ENCODE assay signal across 1 cellular context in genomic region chr2:181891966-181892794, GRCh38.
TF ChIP-seq lines count a peak whose summit lies in the region.

No MANE protein-coding gene starts in this region.

TF ChIP-seq in HepG2, 621 proteins besides CTCF, POLR2A, EP300 and RAD21 (continued from another document and continues in another):
- TF ChIP-seq IRF1 (CRISPR knock-in tag; IDR thresholded peaks at IDR 0.05; ENCODE audit: low read depth) = peak; percentile 83; the same call in 1 of the 2 replicates
- peak; percentile 86; the same call in 1 of the 2 replicates for TF ChIP-seq ZNF567 (CRISPR knock-in tag; IDR thresholded peaks at IDR 0.05; ENCODE audit: borderline replicate concordance)
- peak; percentile 89 for TF ChIP-seq AKAP8 (CRISPR knock-in tag; IDR thresholded peaks at IDR 0.05)
- peak; percentile 77; the same call in 1 of the 2 replicates for TF ChIP-seq E2F2 (CRISPR knock-in tag; IDR thresholded peaks at IDR 0.05; ENCODE audit: borderline replicate concordance)
- TF ChIP-seq ZNF678 (CRISPR knock-in tag; IDR thresholded peaks at IDR 0.05) = peak; percentile 98
- TF ChIP-seq, protein P1, sequence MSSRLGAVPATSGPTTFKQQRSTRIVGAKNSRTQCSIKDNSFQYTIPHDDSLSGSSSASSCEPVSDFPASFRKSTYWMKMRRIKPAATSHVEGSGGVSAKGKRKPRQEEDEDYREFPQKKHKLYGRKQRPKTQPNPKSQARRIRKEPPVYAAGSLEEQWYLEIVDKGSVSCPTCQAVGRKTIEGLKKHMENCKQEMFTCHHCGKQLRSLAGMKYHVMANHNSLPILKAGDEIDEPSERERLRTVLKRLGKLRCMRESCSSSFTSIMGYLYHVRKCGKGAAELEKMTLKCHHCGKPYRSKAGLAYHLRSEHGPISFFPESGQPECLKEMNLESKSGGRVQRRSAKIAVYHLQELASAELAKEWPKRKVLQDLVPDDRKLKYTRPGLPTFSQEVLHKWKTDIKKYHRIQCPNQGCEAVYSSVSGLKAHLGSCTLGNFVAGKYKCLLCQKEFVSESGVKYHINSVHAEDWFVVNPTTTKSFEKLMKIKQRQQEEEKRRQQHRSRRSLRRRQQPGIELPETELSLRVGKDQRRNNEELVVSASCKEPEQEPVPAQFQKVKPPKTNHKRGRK (CRISPR knock-in tag; IDR thresholded peaks at IDR 0.05) = peak; percentile 86
- no peak; the same call in 1 of the 2 replicates for TF ChIP-seq AKNA (CRISPR knock-in tag; IDR thresholded peaks at IDR 0.05; ENCODE audit: borderline replicate concordance)
- TF ChIP-seq ZBTB39 (CRISPR knock-in tag; IDR thresholded peaks at IDR 0.05) = peak; percentile 98
- TF ChIP-seq ZFP36L1 (CRISPR knock-in tag; IDR thresholded peaks at IDR 0.05) = peak; percentile 49; the same call in 1 of the 2 replicates
- TF ChIP-seq, protein P2, sequence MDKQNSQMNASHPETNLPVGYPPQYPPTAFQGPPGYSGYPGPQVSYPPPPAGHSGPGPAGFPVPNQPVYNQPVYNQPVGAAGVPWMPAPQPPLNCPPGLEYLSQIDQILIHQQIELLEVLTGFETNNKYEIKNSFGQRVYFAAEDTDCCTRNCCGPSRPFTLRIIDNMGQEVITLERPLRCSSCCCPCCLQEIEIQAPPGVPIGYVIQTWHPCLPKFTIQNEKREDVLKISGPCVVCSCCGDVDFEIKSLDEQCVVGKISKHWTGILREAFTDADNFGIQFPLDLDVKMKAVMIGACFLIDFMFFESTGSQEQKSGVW (CRISPR knock-in tag; IDR thresholded peaks at IDR 0.05; ENCODE audit: borderline replicate concordance) = peak; percentile 93
- TF ChIP-seq TFE3 (CRISPR knock-in tag; IDR thresholded peaks at IDR 0.05) = peak; percentile 71
- TF ChIP-seq, protein P3, sequence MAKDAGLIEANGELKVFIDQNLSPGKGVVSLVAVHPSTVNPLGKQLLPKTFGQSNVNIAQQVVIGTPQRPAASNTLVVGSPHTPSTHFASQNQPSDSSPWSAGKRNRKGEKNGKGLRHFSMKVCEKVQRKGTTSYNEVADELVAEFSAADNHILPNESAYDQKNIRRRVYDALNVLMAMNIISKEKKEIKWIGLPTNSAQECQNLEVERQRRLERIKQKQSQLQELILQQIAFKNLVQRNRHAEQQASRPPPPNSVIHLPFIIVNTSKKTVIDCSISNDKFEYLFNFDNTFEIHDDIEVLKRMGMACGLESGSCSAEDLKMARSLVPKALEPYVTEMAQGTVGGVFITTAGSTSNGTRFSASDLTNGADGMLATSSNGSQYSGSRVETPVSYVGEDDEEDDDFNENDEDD (CRISPR knock-in tag; IDR thresholded peaks at IDR 0.05; ENCODE audit: borderline replicate concordance) = peak; percentile 94
- TF ChIP-seq SKIL (CRISPR knock-in tag; IDR thresholded peaks at IDR 0.05; ENCODE audit: borderline replicate concordance) = peak; percentile 75
- peak; percentile 93 for TF ChIP-seq ZNF441 (CRISPR knock-in tag; IDR thresholded peaks at IDR 0.05; ENCODE audit: borderline replicate concordance)
- TF ChIP-seq TGIF2 (CRISPR knock-in tag; IDR thresholded peaks at IDR 0.05) = peak; percentile 65; the same call in 1 of the 2 replicates
- peak; percentile 100 for TF ChIP-seq FOXC1 (CRISPR knock-in tag; IDR thresholded peaks at IDR 0.05; ENCODE audit: borderline replicate concordance)
- no peak for TF ChIP-seq CBX1 (IDR thresholded peaks at IDR 0.05; ENCODE audit: low read depth)
- peak; percentile 84 for TF ChIP-seq ZBTB7A (CRISPR knock-in tag; IDR thresholded peaks at IDR 0.05)
- TF ChIP-seq AGO2 (optimal IDR thresholded peaks at IDR 0.05; ENCODE audit: low read depth, low read length) = peak; percentile 92
- no peak for TF ChIP-seq ZNF550 (CRISPR knock-in tag; IDR thresholded peaks at IDR 0.05; ENCODE audit: borderline replicate concordance)
- TF ChIP-seq HMG20B (CRISPR knock-in tag; conservative IDR thresholded peaks at IDR 0.05) = no peak
- TF ChIP-seq XRCC5 (optimal IDR thresholded peaks at IDR 0.05; ENCODE audit: low read length) = no peak
- TF ChIP-seq ZFY (CRISPR knock-in tag; IDR thresholded peaks at IDR 0.05) = peak; percentile 98
- peak; percentile 33; the same call in 1 of the 2 replicates for TF ChIP-seq NFYC (CRISPR knock-in tag; IDR thresholded peaks at IDR 0.05)
- no peak for TF ChIP-seq FOXA1 (IDR thresholded peaks at IDR 0.05)
- TF ChIP-seq FOXA1 (CRISPR knock-in tag; IDR thresholded peaks at IDR 0.05) = peak; percentile 50
- TF ChIP-seq CENPX (CRISPR knock-in tag; IDR thresholded peaks at IDR 0.05) = no peak
- peak; percentile 61; the same call in 1 of the 2 replicates for TF ChIP-seq POLR2G (IDR thresholded peaks at IDR 0.05; ENCODE audit: low read depth, low read length)
- TF ChIP-seq SRSF9 (IDR thresholded peaks at IDR 0.05; ENCODE audit: borderline replicate concordance, insufficient read depth, low read depth, low read length, poor library complexity, severe bottlenecking) = no peak
- peak; percentile 20; the same call in 1 of the 2 replicates for TF ChIP-seq ZFP36L2 (CRISPR knock-in tag; IDR thresholded peaks at IDR 0.05)
- TF ChIP-seq, protein P4, sequence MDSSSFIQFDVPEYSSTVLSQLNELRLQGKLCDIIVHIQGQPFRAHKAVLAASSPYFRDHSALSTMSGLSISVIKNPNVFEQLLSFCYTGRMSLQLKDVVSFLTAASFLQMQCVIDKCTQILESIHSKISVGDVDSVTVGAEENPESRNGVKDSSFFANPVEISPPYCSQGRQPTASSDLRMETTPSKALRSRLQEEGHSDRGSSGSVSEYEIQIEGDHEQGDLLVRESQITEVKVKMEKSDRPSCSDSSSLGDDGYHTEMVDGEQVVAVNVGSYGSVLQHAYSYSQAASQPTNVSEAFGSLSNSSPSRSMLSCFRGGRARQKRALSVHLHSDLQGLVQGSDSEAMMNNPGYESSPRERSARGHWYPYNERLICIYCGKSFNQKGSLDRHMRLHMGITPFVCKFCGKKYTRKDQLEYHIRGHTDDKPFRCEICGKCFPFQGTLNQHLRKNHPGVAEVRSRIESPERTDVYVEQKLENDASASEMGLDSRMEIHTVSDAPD (CRISPR knock-in tag; IDR thresholded peaks at IDR 0.05) = peak; percentile 27; the same call in 1 of the 2 replicates
